ENCODE assay signal across 6 cellular contexts in genomic region chr15:40323953-40324937, GRCh38. TPM values are rescaled to one million over a fixed set of nuclear protein-coding genes. Genes with fewer than 3 reads are reported as not detected.
DNase-seq lines count a peak whose midpoint lies in the region; ATAC-seq and TF ChIP-seq lines count a peak whose summit lies in the region.

No MANE protein-coding gene starts in this region.

- H3K4me3 Mint-ChIP-seq in activated CD8-positive, alpha-beta memory T cell treated with anti-CD3 and anti-CD28 coated beads, Interleukin-2, amount 10 ng/mL, durations not matched to agents 7 days and 5 days = peak overlapping the region; percentile 61

- H3K27me3 Mint-ChIP-seq in activated CD8-positive, alpha-beta memory T cell treated with anti-CD3 and anti-CD28 coated beads, Interleukin-2, amount 10 ng/mL, durations not matched to agents 7 days and 5 days = peaks cover 16% of the 10 kb centered on the region

- CTCF ChIA-PET in activated CD8-positive, alpha-beta memory T cell treated with anti-CD3 and anti-CD28 coated beads, Interleukin-2, amount 10 ng/mL, durations not matched to agents 7 days and 5 days (lab: Charles Lee) = interaction anchor here (1.3 to 17.8 kb wide), 11 partner anchors 10 to 99 kb away, joined by 4 to 317 read pairs (median 17); partner anchors contain the start of genes CCDC9B and PLCB2

- peaks cover 2% of the 10 kb centered on the region for H3K36me3 Mint-ChIP-seq in activated CD8-positive, alpha-beta memory T cell treated with anti-CD3 and anti-CD28 coated beads, Interleukin-2, amount 10 ng/mL, durations not matched to agents 7 days and 5 days

- peaks cover 35% of the 10 kb centered on the region for H3K4me1 Mint-ChIP-seq in activated CD8-positive, alpha-beta memory T cell treated with anti-CD3 and anti-CD28 coated beads, Interleukin-2, amount 10 ng/mL, durations not matched to agents 7 days and 5 days

- H3K36me3 ChIP-seq in H7 (replicated peaks; ENCODE audit: control insufficient read depth, insufficient read depth, low read length) = no peaks in the 10 kb centered on the region

- H3K27ac Mint-ChIP-seq in activated CD8-positive, alpha-beta memory T cell treated with anti-CD3 and anti-CD28 coated beads, Interleukin-2, amount 10 ng/mL, durations not matched to agents 7 days and 5 days = no peak overlapping the region

- DNase-seq in AG10803 (ENCODE audit: low read depth) = no peak
- DNase-seq in H7 = peak; percentile 86
- DNase-seq in activated CD8-positive, alpha-beta memory T cell treated with anti-CD3 and anti-CD28 coated beads, Interleukin-2, amount 10 ng/mL, durations not matched to agents 7 days and 5 days = no peak
- DNase-seq in left kidney (ENCODE audit: low read depth, low spot score) = peak; percentile 67
- DNase-seq in HT-29 (ENCODE audit: low spot score) = no peak
- no peak for DNase-seq in UCSD-AML1 (lab: John Stamatoyannopoulos, UW; ENCODE audit: unreplicated experiment)

- no peaks in the 10 kb centered on the region for H3K9me3 Mint-ChIP-seq in activated CD8-positive, alpha-beta memory T cell treated with anti-CD3 and anti-CD28 coated beads, Interleukin-2, amount 10 ng/mL, durations not matched to agents 7 days and 5 days (ENCODE audit: low read depth)

- peaks cover 26% of the 10 kb centered on the region for H3K27me3 ChIP-seq in H7 (ENCODE audit: control insufficient read depth, insufficient read depth, low read length)

- TF ChIP-seq CTCF in AG10803 (conservative IDR thresholded peaks at IDR 0.05; ENCODE audit: low read length) = no peak

- peak; percentile 2 for ATAC-seq in activated CD8-positive, alpha-beta memory T cell treated with anti-CD3 and anti-CD28 coated beads, Interleukin-2, amount 10 ng/mL, durations not matched to agents 7 days and 5 days

- H3K4me3 ChIP-seq in AG10803 (ENCODE audit: low read length) (peak overlapping the region; percentile 74), H7 (ENCODE audit: insufficient read depth, low read depth, low read length) (peak overlapping the region; percentile 73)

RNA-seq across cellular contexts. Expression of gene INAFM2, which starts 0.8 kb away (rescaled TPM):
- 15.2 and 15.8 TPM in 2 replicates for total RNA-seq in H7 (2014; rRNA removed; shearing (Covaris generic))
- total RNA-seq in activated CD8-positive, alpha-beta memory T cell treated with anti-CD3 and anti-CD28 coated beads, Interleukin-2, amount 10 ng/mL, durations not matched to agents 7 days and 5 days = 10 to 100 TPM in 1 of 2 experiments, 1 to 10 TPM in 1; 4.9 to 10.2 TPM
- 7.9 and 10.2 TPM in 2 replicates for total RNA-seq in HT-29 (2014; rRNA removed; shearing (Covaris generic))

RNA-seq across cellular contexts. Expression of gene CCDC9B, which starts 16.5 kb away (rescaled TPM):
- 0.03 and 0.18 TPM in 2 replicates for total RNA-seq in H7 (2014; rRNA removed; shearing (Covaris generic))
- 1 to 10 TPM in 1 of 2 experiments, under 1 TPM in 1; 0.45 to 1.5 TPM for total RNA-seq in activated CD8-positive, alpha-beta memory T cell treated with anti-CD3 and anti-CD28 coated beads, Interleukin-2, amount 10 ng/mL, durations not matched to agents 7 days and 5 days
- total RNA-seq in HT-29 (2014; rRNA removed; shearing (Covaris generic)) = 15.3 and 16.4 TPM in 2 replicates

RNA-seq across cellular contexts. Expression of gene PLCB2, which starts 16.5 kb away (rescaled TPM):
- 11.3 and 13.9 TPM in 2 replicates for total RNA-seq in H7 (2014; rRNA removed; shearing (Covaris generic))
- total RNA-seq in activated CD8-positive, alpha-beta memory T cell treated with anti-CD3 and anti-CD28 coated beads, Interleukin-2, amount 10 ng/mL, durations not matched to agents 7 days and 5 days = 100 to 1,000 TPM; 104 to 120 TPM
- total RNA-seq in HT-29 (2014; rRNA removed; shearing (Covaris generic)) = 0.38 and 0.91 TPM in 2 replicates

RNA-seq across cellular contexts. Expression of gene PHGR1, which starts 26.6 kb away (rescaled TPM):
- total RNA-seq in H7 (2014; rRNA removed; shearing (Covaris generic)) = not detected in 2 replicates
- total RNA-seq in activated CD8-positive, alpha-beta memory T cell treated with anti-CD3 and anti-CD28 coated beads, Interleukin-2, amount 10 ng/mL, durations not matched to agents 7 days and 5 days = not detected
- total RNA-seq in HT-29 (2014; rRNA removed; shearing (Covaris generic)) = 72.8 and 94.3 TPM in 2 replicates

RNA-seq across cellular contexts. Expression of gene DISP2, which starts 33.8 kb away (rescaled TPM):
- total RNA-seq in H7 (2014; rRNA removed; shearing (Covaris generic)) = 0.04 and 0.52 TPM in 2 replicates
- total RNA-seq in activated CD8-positive, alpha-beta memory T cell treated with anti-CD3 and anti-CD28 coated beads, Interleukin-2, amount 10 ng/mL, durations not matched to agents 7 days and 5 days = under 1 TPM; 0.23 to 0.37 TPM
- 0.81 and 1.3 TPM in 2 replicates for total RNA-seq in HT-29 (2014; rRNA removed; shearing (Covaris generic))

Comparison
In these comparisons a context has a peak if more than half of its experiments do, and no peak if none do; other contexts are left out.
1. DNase-seq: peak in H7 (single experiment) and left kidney (single experiment); none in AG10803 (single experiment), activated CD8-positive, alpha-beta memory T cell treated with anti-CD3 and anti-CD28 coated beads, Interleukin-2, amount 10 ng/mL, durations not matched to agents 7 days and 5 days (single experiment), HT-29 (single experiment) and UCSD-AML1 (single experiment).